Comparison of ENCODE assay signal across 22 cellular contexts in the genomic region with DNA sequence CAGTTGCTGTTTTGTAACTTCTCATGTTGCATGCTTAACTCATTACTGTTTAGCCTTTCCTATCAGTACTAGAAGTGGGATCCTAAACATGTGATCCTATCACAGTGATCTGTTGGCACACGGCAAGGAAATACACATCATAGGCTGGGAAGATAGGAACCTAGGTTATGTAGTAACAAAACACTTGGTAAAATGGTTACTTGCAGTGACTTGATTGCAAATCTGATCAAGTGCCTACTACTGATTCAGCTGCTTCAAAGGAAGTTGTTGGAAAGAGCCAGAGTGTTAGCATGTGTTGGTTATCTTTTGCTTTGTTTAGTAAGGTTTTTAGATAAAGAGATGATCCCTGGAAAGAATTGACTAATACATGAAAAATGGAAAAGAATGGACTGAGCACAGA. TPM values are rescaled to one million over a fixed set of nuclear protein-coding genes. Genes with fewer than 3 reads are reported as not detected.
"Had no signal": no experiment of that assay in that cellular context is flagged by ENCODE, and none has a peak within 500 bp of the region (broad histone marks: within the 10 kb centered on the region; RNA-seq: fewer than 3 reads in every experiment).

No MANE protein-coding gene starts in this region.

- H3K36me3 ChIP-seq: neutrophil, pancreas, prostate gland, right lobe of liver, sigmoid colon, stomach, thoracic aorta, thyroid gland, tibial nerve, upper lobe of left lung, uterus had no signal

- FAIRE-seq: pancreas, small intestine had no signal

- DNase-seq: naive thymus-derived CD8-positive, alpha-beta T cell; nephron progenitor cell; nucleus accumbens; pancreas; right cardiac atrium; right lobe of liver; sigmoid colon; small intestine; stimulated activated CD4-positive, alpha-beta T cell treated with anti-CD3 and anti-CD28 coated beads, Interleukin-15, amount 100 ng/mL, for 24 hours; stimulated activated CD4-positive, alpha-beta T cell treated with anti-CD3 and anti-CD28 coated beads, Interleukin-2, amount 100 ng/mL, for 24 hours; stimulated activated CD4-positive, alpha-beta T cell treated with anti-CD3 and anti-CD28 coated beads, Interleukin-2, amount 100 ng/mL, for 48 hours; stimulated activated CD4-positive, alpha-beta T cell treated with anti-CD3 and anti-CD28 coated beads, Interleukin-4, amount 100 ng/mL, for 24 hours; stimulated activated naive B cell treated with anti-CD40 and anti-IgM and Interleukin-4, amounts not matched to agents 10 μg/mL and 1 μg/mL and 100 μg/mL, for 72 hours; stimulated activated naive CD4-positive, alpha-beta T cell treated with Interleukin-2 at 50 U/mL for 16 hours; stomach; thyroid gland; upper lobe of left lung; uterus had no signal

- H3K4me3 ChIP-seq: pancreas, prostate gland, right lobe of liver, sigmoid colon, stomach, thoracic aorta, thyroid gland, tibial nerve, upper lobe of left lung, uterus had no signal

- H3K4me1 ChIP-seq: pancreas, prostate gland, right lobe of liver, sigmoid colon, stomach, thyroid gland, tibial nerve, upper lobe of left lung, uterus had no signal

- H3K27ac ChIP-seq: neutrophil, pancreas, prostate gland, right lobe of liver, sigmoid colon, stomach, thoracic aorta, thyroid gland, tibial nerve, upper lobe of left lung, uterus had no signal

- H3K27me3 ChIP-seq: pancreas, sigmoid colon, stomach, thyroid gland, tibial nerve, upper lobe of left lung, uterus had no signal

RNA-seq across cellular contexts. Expression of gene VASH2, which starts 8.9 kb away (rescaled TPM):
- total RNA-seq: naive thymus-derived CD8-positive, alpha-beta T cell had no signal
